24 cellular contexts compared by ENCODE assay signal in the genomic region with DNA sequence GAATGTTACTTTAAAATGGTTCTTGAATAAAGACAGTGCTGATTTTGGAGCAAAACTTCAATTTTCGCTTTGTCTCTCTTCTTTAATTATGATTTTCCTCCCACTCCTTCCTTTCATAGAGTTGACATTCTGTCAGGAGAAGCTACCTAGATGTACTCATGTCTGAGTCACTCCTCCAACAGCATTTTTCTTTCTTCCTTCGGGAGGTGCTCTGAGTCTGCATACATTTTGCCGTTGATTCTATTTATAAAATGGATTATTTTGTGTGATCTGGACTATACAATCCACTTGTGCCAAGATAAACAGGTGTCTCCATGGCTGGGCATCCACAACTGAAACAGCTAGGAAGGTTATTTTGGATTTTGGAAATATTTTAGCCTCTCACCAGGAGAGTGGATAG.
"Had no signal": no experiment of that assay in that cellular context is flagged by ENCODE, and none has a peak within 500 bp of the region (broad histone marks: within the 10 kb centered on the region; RNA-seq: fewer than 3 reads in every experiment).

No MANE protein-coding gene starts in this region.

- H3K4me2 ChIP-seq: KMS-11 had no signal

- H3K4me1 ChIP-seq: adrenal gland, SJCRH30 had no signal

- H3K27me3 ChIP-seq: adrenal gland, SJCRH30 had no signal

- H3K27ac ChIP-seq: adrenal gland, KMS-11, SJCRH30 had no signal

- H3K36me3 ChIP-seq: adrenal gland had no signal

- H3K4me3 ChIP-seq: adrenal gland, SJCRH30 had no signal

- ATAC-seq: activated CD8-positive, alpha-beta T cell treated with anti-CD3 and anti-CD28 coated beads, Interleukin-2, amount 10 ng/mL, durations not matched to agents 7 days and 5 days; Panc1; Right ventricle myocardium inferior; WTC11 had no signal

- H3K9me3 ChIP-seq: adrenal gland had no signal

- H3K9ac ChIP-seq: KMS-11 had no signal

- DNase-seq: activated CD4-positive, alpha-beta T cell treated with anti-CD3 and anti-CD28 coated beads for 48 hours; activated CD4-positive, alpha-beta T cell treated with anti-CD3 and anti-CD28 coated beads, Interleukin-2, amount 50 U/mL, for 4 hours; activated CD4-positive, CD25-positive, alpha-beta regulatory T cell treated with anti-CD3 and anti-CD28 coated beads, Interleukin-2, amount 50 U/mL, for 72 hours; activated CD8-positive, alpha-beta memory T cell treated with anti-CD3 and anti-CD28 coated beads, Interleukin-2, amount 50 U/mL, for 48 hours; activated CD8-positive, alpha-beta T cell treated with anti-CD3 and anti-CD28 coated beads, Interleukin-2, amount 10 ng/mL, durations not matched to agents 7 days and 5 days; activated naive CD4-positive, alpha-beta T cell treated with anti-CD3 and anti-CD28 coated beads, Interleukin-2, amount 50 U/mL, for 16 hours; activated naive CD8-positive, alpha-beta T cell treated with anti-CD3 and anti-CD28 coated beads, Interleukin-2, amount 10 ng/mL, durations not matched to agents 7 days and 5 days; activated T-cell treated with anti-CD3 and anti-CD28 coated beads, Interleukin-2, amount 50 U/mL, for 1 hour; adrenal gland; anterior cingulate cortex; central memory CD4-positive, alpha-beta T cell; NCI-H1092 treated with DMSO at 0.1 percent for 48 hours; NCI-H1417 treated with DMSO at 0.1 percent for 48 hours; NCI-H1694; NCI-H2029; NCI-H2107; NCI-H510A treated with DMSO at 0.1 percent for 48 hours; OCI-M1; RPMI8226; SJCRH30 had no signal
